ENCODE assay signal across 8 cellular contexts in the genomic region with DNA sequence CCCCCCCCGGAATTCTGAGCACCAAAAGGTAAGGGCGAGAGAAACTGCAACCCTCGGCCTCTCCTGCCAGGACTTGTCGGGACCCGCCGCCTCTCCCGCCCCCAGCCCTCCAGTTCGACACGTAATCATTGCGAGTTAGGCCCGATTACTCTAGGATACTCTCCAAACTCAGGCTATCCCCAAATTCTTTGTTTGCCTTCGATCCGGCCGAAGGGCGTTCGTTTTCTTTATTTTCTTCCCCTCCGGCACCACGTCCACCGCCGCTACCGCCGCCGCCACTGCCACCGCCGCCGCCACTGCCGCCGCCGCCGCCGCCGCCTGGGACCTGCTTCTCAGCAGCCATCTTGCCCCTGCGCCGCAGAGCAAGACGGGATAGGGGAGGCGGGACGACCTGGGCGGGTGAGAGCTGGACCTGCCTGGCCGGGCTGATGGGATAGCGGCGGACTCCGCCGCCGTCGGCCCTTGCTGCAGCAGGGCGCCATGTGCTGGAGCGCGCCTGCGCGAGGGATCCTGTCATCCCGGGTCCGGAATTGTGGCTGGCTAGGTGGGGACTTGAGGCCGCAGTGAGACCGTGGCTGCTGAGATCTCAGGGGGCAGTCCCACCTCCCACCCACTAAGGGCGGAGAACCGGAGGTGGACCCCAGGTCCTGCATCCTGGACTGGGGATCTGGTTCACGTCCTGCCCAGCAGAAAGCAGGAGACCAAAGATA. TPM values are rescaled to one million over a fixed set of nuclear protein-coding genes. Genes with fewer than 3 reads are reported as not detected.
DNase-seq lines count a peak whose midpoint lies in the region; ATAC-seq and TF ChIP-seq lines count a peak whose summit lies in the region.

A gene (minus strand): TSS at position 369 of the 710 bp plus-strand sequence. CDS start 26 bp downstream, at position 343.

- peaks cover 41% of the 10 kb centered on the region for H3K27me3 ChIP-seq in BLaER1
- peaks cover 12 to 41% (median 40%) of the 10 kb centered on the region in 45 donors for H3K27me3 ChIP-seq in dorsolateral prefrontal cortex

- no peak for TF ChIP-seq POLR2A in lower leg skin (IDR thresholded peaks at IDR 0.05)

- TF ChIP-seq CTCF in dorsolateral prefrontal cortex (IDR thresholded peaks at IDR 0.05 in 54 of 56, conservative IDR thresholded peaks at IDR 0.05 in 2 of 56; ENCODE audit: low read depth in 1 of 56, partially characterized antibody in 56 of 56): peak in 40 of 56 donors; percentile 9 to 62 (median 38)
- peak in 1 of 3 donors; percentile 39 for TF ChIP-seq CTCF in lower leg skin (IDR thresholded peaks at IDR 0.05)

- peaks cover 32% of the 10 kb centered on the region for H3K27me3 Mint-ChIP-seq in activated CD4-positive, alpha-beta memory T cell treated with anti-CD3 and anti-CD28 coated beads, Interleukin-2, amount 10 ng/mL, durations not matched to agents 7 days and 5 days

- peak within 1 kb of the TSS; percentile 90 for H3K27ac ChIP-seq in BLaER1
- peak within 1 kb of the TSS in 56 of 59 donors; percentile 30 to 92 (median 81) for H3K27ac ChIP-seq in dorsolateral prefrontal cortex

- peaks cover 70% of the 10 kb centered on the region for H4K20me1 ChIP-seq in BLaER1

- peaks cover 33% of the 10 kb centered on the region for H3K36me3 ChIP-seq in BLaER1

- WGBS in lower leg skin, 2 donors: 1% methylated on average over 37 to 41 of the region's 57 CpGs

- H3K4me3 ChIP-seq in BLaER1: peak within 1 kb of the TSS; percentile 97
- H3K4me3 ChIP-seq in dorsolateral prefrontal cortex: peak within 1 kb of the TSS; percentile 56 to 100 (median 84)
- H3K4me3 ChIP-seq in lower leg skin (ENCODE audit: low read depth, poor library complexity, severe bottlenecking): peak within 1 kb of the TSS; percentile 87

- peaks cover 51% of the 10 kb centered on the region for H3K4me1 Mint-ChIP-seq in activated CD4-positive, alpha-beta memory T cell treated with anti-CD3 and anti-CD28 coated beads, Interleukin-2, amount 10 ng/mL, durations not matched to agents 7 days and 5 days

- H3K9me3 Mint-ChIP-seq in activated CD4-positive, alpha-beta memory T cell treated with anti-CD3 and anti-CD28 coated beads, Interleukin-2, amount 10 ng/mL, durations not matched to agents 7 days and 5 days: no peaks in the 10 kb centered on the region

- CTCF ChIA-PET in activated CD4-positive, alpha-beta memory T cell treated with anti-CD3 and anti-CD28 coated beads, Interleukin-2, amount 10 ng/mL, durations not matched to agents 7 days and 5 days (lab: Charles Lee): interaction anchor here (0.9 to 1.7 kb wide), 6 partner anchors 9 to 217 kb away, joined by 3 to 7 read pairs (median 3); a partner anchor contains a TSS

- H3K27ac Mint-ChIP-seq in activated CD4-positive, alpha-beta memory T cell treated with anti-CD3 and anti-CD28 coated beads, Interleukin-2, amount 10 ng/mL, durations not matched to agents 7 days and 5 days: peak within 1 kb of the TSS; percentile 89

- POLR2A ChIA-PET in activated CD4-positive, alpha-beta memory T cell treated with anti-CD3 and anti-CD28 coated beads, Interleukin-2, amount 10 ng/mL, durations not matched to agents 7 days and 5 days (lab: Charles Lee): interaction anchor here (1.0 to 1.8 kb wide), 8 partner anchors 9 to 313 kb away, joined by 3 to 19 read pairs (median 4); a partner anchor contains a TSS

- peaks cover 27% of the 10 kb centered on the region for H3K36me3 Mint-ChIP-seq in activated CD4-positive, alpha-beta memory T cell treated with anti-CD3 and anti-CD28 coated beads, Interleukin-2, amount 10 ng/mL, durations not matched to agents 7 days and 5 days (ENCODE audit: low read depth)

- H3K4me1 ChIP-seq in BLaER1: peaks cover 50% of the 10 kb centered on the region

- peak within 1 kb of the TSS; percentile 96 for H3K9ac ChIP-seq in BLaER1

- intact Hi-C loops in dorsolateral prefrontal cortex (cut with DNase I) (loop anchor here in 1 of 2 donors (1.0 kb wide), 1 partner anchor 281 kb away; a partner anchor contains a TSS), lower leg skin (cut with DNase I; ENCODE audit: low total_unique reads) (no loop called here)

- H3K9me3 ChIP-seq in BLaER1: no peaks in the 10 kb centered on the region

- DNase-seq in NCI-H774 (lab: John Stamatoyannopoulos, UW) (peak; percentile 96), dorsolateral prefrontal cortex (peak; percentile 94 to 98 (median 96)), lower leg skin (ENCODE audit: low spot score in 2 of 2) (peak; percentile 89 to 98)
- DNase-seq in activated CD4-positive, alpha-beta memory T cell treated with anti-CD3 and anti-CD28 coated beads, Interleukin-2, amount 10 ng/mL, durations not matched to agents 7 days and 5 days: peak; percentile 89
- peak; percentile 78 to 84 for DNase-seq in stimulated activated CD4-positive, alpha-beta T cell treated with anti-CD3 and anti-CD28 coated beads, Interleukin-4, amount 100 ng/mL, for 4 hours

- peak within 1 kb of the TSS; percentile 96 for H3K4me3 Mint-ChIP-seq in activated CD4-positive, alpha-beta memory T cell treated with anti-CD3 and anti-CD28 coated beads, Interleukin-2, amount 10 ng/mL, durations not matched to agents 7 days and 5 days

- peak; percentile 84 for ATAC-seq in GM19351 (IDR thresholded peaks at IDR 0.05; ENCODE audit: unreplicated experiment)
- ATAC-seq in HG03565 (IDR thresholded peaks at IDR 0.05; ENCODE audit: unreplicated experiment): peak; percentile 63

- H3K4me2 ChIP-seq in BLaER1: peak within 1 kb of the TSS; percentile 83

RNA-seq across cellular contexts. Expression of the gene that starts here (rescaled TPM):
- 10 to 100 TPM; 92.8 to 94.6 TPM for total RNA-seq in activated CD4-positive, alpha-beta memory T cell treated with anti-CD3 and anti-CD28 coated beads, Interleukin-2, amount 10 ng/mL, durations not matched to agents 7 days and 5 days
- total RNA-seq in dorsolateral prefrontal cortex (100 to 1,000 TPM in 2 of 120 experiments, 10 to 100 TPM in 118; 59.1 to 102 (median 84.3) TPM), lower leg skin (10 to 100 TPM; 67.2 to 76.5 (median 72.3) TPM)

Comparison
In these comparisons a context has a peak if more than half of its experiments do, and no peak if none do; other contexts are left out.
1. Peak in every context shown above with its lines: DNase-seq, ATAC-seq, H3K4me3 ChIP-seq and H3K27ac ChIP-seq.